Comparison of ENCODE assay signal across 1 cellular context in the genomic region with DNA sequence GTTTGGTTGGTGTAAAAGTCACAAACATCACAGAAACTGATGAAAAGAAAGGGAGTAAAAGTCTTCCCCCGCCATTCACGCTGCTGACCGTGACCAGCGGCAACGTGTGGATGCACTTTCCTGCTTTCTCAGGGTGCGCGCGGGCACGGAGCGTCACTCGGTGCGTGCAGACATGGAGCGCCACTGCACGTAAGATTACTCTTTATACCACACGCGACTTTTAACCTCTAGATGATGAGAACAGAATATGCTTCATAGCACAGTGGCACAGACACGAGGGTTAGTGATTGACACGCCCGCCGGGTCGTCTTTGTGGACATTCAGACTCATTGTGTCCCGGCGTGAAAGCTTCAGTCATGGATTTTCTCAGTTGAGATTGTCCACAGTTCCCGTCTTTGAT.
TF ChIP-seq lines count a peak whose summit lies in the region.

No MANE protein-coding gene starts in this region.

TF ChIP-seq in IMR-90, 13 proteins besides CTCF, POLR2A, EP300 and RAD21:
- no peak for TF ChIP-seq CHD1 (IDR thresholded peaks at IDR 0.05; ENCODE audit: low read depth, low read length)
- TF ChIP-seq MXI1 (IDR thresholded peaks at IDR 0.05; ENCODE audit: borderline replicate concordance, low read depth, low read length): no peak
- TF ChIP-seq NFE2L2 (IDR thresholded peaks at IDR 0.05; ENCODE audit: low read depth, low read length): no peak
- TF ChIP-seq CEBPB (IDR thresholded peaks at IDR 0.05; ENCODE audit: low read depth, low read length): no peak
- TF ChIP-seq, protein P1, sequence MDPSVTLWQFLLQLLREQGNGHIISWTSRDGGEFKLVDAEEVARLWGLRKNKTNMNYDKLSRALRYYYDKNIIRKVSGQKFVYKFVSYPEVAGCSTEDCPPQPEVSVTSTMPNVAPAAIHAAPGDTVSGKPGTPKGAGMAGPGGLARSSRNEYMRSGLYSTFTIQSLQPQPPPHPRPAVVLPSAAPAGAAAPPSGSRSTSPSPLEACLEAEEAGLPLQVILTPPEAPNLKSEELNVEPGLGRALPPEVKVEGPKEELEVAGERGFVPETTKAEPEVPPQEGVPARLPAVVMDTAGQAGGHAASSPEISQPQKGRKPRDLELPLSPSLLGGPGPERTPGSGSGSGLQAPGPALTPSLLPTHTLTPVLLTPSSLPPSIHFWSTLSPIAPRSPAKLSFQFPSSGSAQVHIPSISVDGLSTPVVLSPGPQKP (IDR thresholded peaks at IDR 0.05; ENCODE audit: borderline replicate concordance, low read depth, low read length): no peak
- TF ChIP-seq SMC3 (IDR thresholded peaks at IDR 0.05; ENCODE audit: low read depth, low read length): no peak
- no peak for TF ChIP-seq MAZ (IDR thresholded peaks at IDR 0.05; ENCODE audit: borderline replicate concordance, low read depth, low read length)
- no peak for TF ChIP-seq RFX5 (IDR thresholded peaks at IDR 0.05; ENCODE audit: low read depth, low read length)
- TF ChIP-seq, protein P2, sequence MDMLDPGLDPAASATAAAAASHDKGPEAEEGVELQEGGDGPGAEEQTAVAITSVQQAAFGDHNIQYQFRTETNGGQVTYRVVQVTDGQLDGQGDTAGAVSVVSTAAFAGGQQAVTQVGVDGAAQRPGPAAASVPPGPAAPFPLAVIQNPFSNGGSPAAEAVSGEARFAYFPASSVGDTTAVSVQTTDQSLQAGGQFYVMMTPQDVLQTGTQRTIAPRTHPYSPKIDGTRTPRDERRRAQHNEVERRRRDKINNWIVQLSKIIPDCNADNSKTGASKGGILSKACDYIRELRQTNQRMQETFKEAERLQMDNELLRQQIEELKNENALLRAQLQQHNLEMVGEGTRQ (IDR thresholded peaks at IDR 0.05; ENCODE audit: low read depth, low read length): no peak
TF ChIP-seq in IMR-90: peak in this region for 0.
